Comparison of ENCODE assay signal across 22 cellular contexts in genomic region chr18:50706199-50706598, GRCh38.
DNase-seq lines count a peak whose midpoint lies in the region; ATAC-seq and TF ChIP-seq lines count a peak whose summit lies in the region.
"Had no signal": no experiment of that assay in that cellular context is flagged by ENCODE, and none has a peak within 500 bp of the region (broad histone marks: within the 10 kb centered on the region; RNA-seq: fewer than 3 reads in every experiment).

No MANE protein-coding gene starts in this region.

- H3K9me3 ChIP-seq in parathyroid adenoma (ENCODE audit: control insufficient read depth, low read length) = no peaks in the 10 kb centered on the region
- H3K9me3 ChIP-seq: breast epithelium, neutrophil, vagina had no signal

- H3K4me3 ChIP-seq in GM23338 = no peak overlapping the region
- H3K4me3 ChIP-seq in parathyroid adenoma (ENCODE audit: low read depth, low read length) = no peak overlapping the region
- H3K4me3 ChIP-seq: breast epithelium, GM23248, smooth muscle cell, vagina had no signal

- H3K9me2 ChIP-seq in GM23338 (ENCODE audit: insufficient read depth) = no peaks in the 10 kb centered on the region

- H3K36me3 ChIP-seq in GM23338 (ENCODE audit: insufficient read depth) = no peaks in the 10 kb centered on the region
- H3K36me3 ChIP-seq in parathyroid adenoma (ENCODE audit: control insufficient read depth, insufficient read depth, low read length) = no peaks in the 10 kb centered on the region
- H3K36me3 ChIP-seq: breast epithelium, neutrophil, vagina had no signal

- no peak overlapping the region for H2AFZ ChIP-seq in GM23338
- no peak overlapping the region for H2AFZ ChIP-seq in parathyroid adenoma
- H2AFZ ChIP-seq: GM23248 had no signal

- no peak overlapping the region for H3K4me3 Mint-ChIP-seq in GM23338
- H3K4me3 Mint-ChIP-seq: activated CD8-positive, alpha-beta T cell treated with anti-CD3 and anti-CD28 coated beads for 36 hours; stimulated activated naive B cell treated with anti-CD40 and anti-IgM and Interleukin-4, amounts not matched to agents 10 μg/mL and 1 μg/mL and 100 μg/mL, for 72 hours had no signal

- H3K27me3 Mint-ChIP-seq in GM23338 (ENCODE audit: insufficient read depth, low read depth, poor library complexity) = peaks cover 7% of the 10 kb centered on the region
- H3K27me3 Mint-ChIP-seq: activated CD8-positive, alpha-beta T cell treated with anti-CD3 and anti-CD28 coated beads for 36 hours had no signal

- no peak overlapping the region for H3K27ac Mint-ChIP-seq in GM23338
- H3K27ac Mint-ChIP-seq: activated CD8-positive, alpha-beta T cell treated with anti-CD3 and anti-CD28 coated beads for 36 hours; stimulated activated naive B cell treated with anti-CD40 and anti-IgM and Interleukin-4, amounts not matched to agents 10 μg/mL and 1 μg/mL and 100 μg/mL, for 72 hours had no signal

- peaks cover 36% of the 10 kb centered on the region for H3K4me1 Mint-ChIP-seq in GM23338
- H3K4me1 Mint-ChIP-seq: stimulated activated naive B cell treated with anti-CD40 and anti-IgM and Interleukin-4, amounts not matched to agents 10 μg/mL and 1 μg/mL and 100 μg/mL, for 72 hours had no signal

- ATAC-seq in GM23338 (no peak), GM18868 (IDR thresholded peaks at IDR 0.05; ENCODE audit: unreplicated experiment) (no peak), GM21825 (IDR thresholded peaks at IDR 0.05; ENCODE audit: unreplicated experiment) (no peak)
- ATAC-seq: activated CD8-positive, alpha-beta T cell treated with anti-CD3 and anti-CD28 coated beads for 36 hours; Right ventricle myocardium inferior; stimulated activated naive B cell treated with anti-CD40 and anti-IgM and Interleukin-4, amounts not matched to agents 10 μg/mL and 1 μg/mL and 100 μg/mL, for 72 hours had no signal

- H3K36me3 Mint-ChIP-seq in GM23338 (ENCODE audit: low read depth) = no peaks in the 10 kb centered on the region
- H3K36me3 Mint-ChIP-seq: stimulated activated naive B cell treated with anti-CD40 and anti-IgM and Interleukin-4, amounts not matched to agents 10 μg/mL and 1 μg/mL and 100 μg/mL, for 72 hours had no signal

- H3K9me3 Mint-ChIP-seq in GM23338 = no peaks in the 10 kb centered on the region
- H3K9me3 Mint-ChIP-seq: activated CD8-positive, alpha-beta T cell treated with anti-CD3 and anti-CD28 coated beads for 36 hours; stimulated activated naive B cell treated with anti-CD40 and anti-IgM and Interleukin-4, amounts not matched to agents 10 μg/mL and 1 μg/mL and 100 μg/mL, for 72 hours had no signal

- no peaks in the 10 kb centered on the region for H3K27me3 ChIP-seq in GM23338 (ENCODE audit: insufficient read depth)
- H3K27me3 ChIP-seq in parathyroid adenoma (ENCODE audit: control insufficient read depth, insufficient read depth, low read length) = no peaks in the 10 kb centered on the region
- H3K27me3 ChIP-seq: breast epithelium, neutrophil, vagina had no signal

- no peaks in the 10 kb centered on the region for H3F3A ChIP-seq in GM23338 (replicated peaks; ENCODE audit: low read depth)

- TF ChIP-seq CTCF in GM23338 (conservative IDR thresholded peaks at IDR 0.05; ENCODE audit: low read depth in 2 of 2) = no peak
- TF ChIP-seq CTCF in parathyroid adenoma (IDR thresholded peaks at IDR 0.05) = no peak

- no peak overlapping the region for H3K27ac ChIP-seq in GM23338 (ENCODE audit: low read depth)
- peak overlapping the region; percentile 46 for H3K27ac ChIP-seq in parathyroid adenoma
- H3K27ac ChIP-seq: breast epithelium, GM23248, neutrophil, vagina had no signal

- H4K20me1 ChIP-seq in GM23338 (replicated peaks; ENCODE audit: insufficient read depth) = no peaks in the 10 kb centered on the region

- H3K4me2 ChIP-seq in GM23338 (peak overlapping the region; percentile 48), parathyroid adenoma (ENCODE audit: low read length) (no peak overlapping the region)
- H3K4me2 ChIP-seq: smooth muscle cell had no signal

- no peak for DNase-seq in GM23338 (ENCODE audit: low spot score)
- DNase-seq in NCI-H187 treated with DMSO at 0.1 percent for 48 hours (lab: John Stamatoyannopoulos, UW) = peak; percentile 74
- peak; percentile 85 to 95 for DNase-seq in NCI-H524 (lab: John Stamatoyannopoulos, UW)
- no peak for DNase-seq in NOMO-1 (lab: John Stamatoyannopoulos, UW; ENCODE audit: unreplicated experiment in 2 of 2)
- DNase-seq: activated CD8-positive, alpha-beta T cell treated with anti-CD3 and anti-CD28 coated beads for 36 hours; activated gamma-delta T cell treated with Interleukin-2 at 50 U/mL for 16 hours; DMS 273 treated with DMSO at 0.1 percent for 48 hours; GM23248; Karpas-422; kidney glomerular epithelial cell; OCI-M1; stimulated activated CD4-positive, alpha-beta T cell treated with anti-CD3 and anti-CD28 coated beads, Interleukin-2, amount 100 ng/mL, for 48 hours; stimulated activated naive B cell treated with anti-CD40 and anti-IgM and Interleukin-4, amounts not matched to agents 10 μg/mL and 1 μg/mL and 100 μg/mL, for 72 hours; SW 1271 had no signal

- H3K79me2 ChIP-seq in GM23338 (replicated peaks; ENCODE audit: insufficient read depth) (no peaks in the 10 kb centered on the region), parathyroid adenoma (peaks cover 66% of the 10 kb centered on the region)

- H3K4me1 ChIP-seq in GM23338 (ENCODE audit: insufficient read depth) = peaks cover 17% of the 10 kb centered on the region
- H3K4me1 ChIP-seq in parathyroid adenoma = peaks cover 15% of the 10 kb centered on the region
- H3K4me1 ChIP-seq: breast epithelium, vagina had no signal

- no peak overlapping the region for H3K9ac ChIP-seq in parathyroid adenoma
- H3K9ac ChIP-seq: GM23248 had no signal

TF ChIP-seq in GM23338, 12 proteins besides CTCF, POLR2A, EP300 and RAD21 (continues in another document):
- TF ChIP-seq POLR2AphosphoS5 (IDR thresholded peaks at IDR 0.05; ENCODE audit: low read depth) (no peak), CREB1 (CRISPR knock-in tag; IDR thresholded peaks at IDR 0.05; ENCODE audit: low read depth) (no peak), EZH2 (IDR thresholded peaks at IDR 0.05; ENCODE audit: low read depth, unreplicated experiment) (no peak), JUNB (IDR thresholded peaks at IDR 0.05; ENCODE audit: unreplicated experiment) (no peak), ZNF114 (CRISPR knock-in tag; IDR thresholded peaks at IDR 0.05) (no peak), REST (IDR thresholded peaks at IDR 0.05; ENCODE audit: unreplicated experiment) (no peak)

Comparison
In these comparisons a context has a peak if more than half of its experiments do, and no peak if none do; other contexts are left out.
1. DNase-seq: peak in NCI-H187 treated with DMSO at 0.1 percent for 48 hours (single experiment) and NCI-H524 (2 of 2); none in GM23338 (single experiment) and NOMO-1 (0 of 2).